ENCODE assay signal across 7 cellular contexts in the genomic region with DNA sequence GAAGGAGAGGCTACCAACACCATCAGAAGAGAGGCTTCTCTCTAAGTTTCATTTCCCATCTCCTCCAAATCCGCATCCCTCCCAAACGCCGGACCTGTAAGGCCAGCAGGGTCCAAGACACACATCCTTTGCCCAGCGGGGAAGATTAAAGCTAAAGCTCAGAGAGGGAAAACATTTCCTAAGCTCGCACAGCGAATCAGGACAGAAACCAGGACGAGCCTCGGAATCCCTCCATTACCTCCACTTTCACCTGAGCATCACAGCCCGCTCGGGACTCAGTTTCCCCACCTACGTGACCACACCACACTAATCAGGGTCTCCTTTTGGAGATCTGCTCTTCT. TPM values are rescaled to one million over a fixed set of nuclear protein-coding genes. Genes with fewer than 3 reads are reported as not detected.
A peak's percentile ranks its signal among the peaks of the same experiment; 100 is the strongest.
DNase-seq lines count a peak whose midpoint lies in the region; ATAC-seq and TF ChIP-seq lines count a peak whose summit lies in the region.

No MANE protein-coding gene starts in this region.

- no peak overlapping the region for H4K5ac ChIP-seq in H9 (ENCODE audit: insufficient read length, low read depth, low read length)

- no peak overlapping the region for H4K8ac ChIP-seq in H9 (replicated peaks; ENCODE audit: insufficient read length, low read depth, low read length)

- H3K36me3 ChIP-seq in SU-DHL-6 (ENCODE audit: low read length), result no peaks in the 10 kb centered on the region
- peaks cover 0 to 3% (median 0%) of the 10 kb centered on the region in 3 donors for H3K36me3 ChIP-seq in skeletal muscle tissue (ENCODE audit: control insufficient read depth in 3 of 3, insufficient read depth in 3 of 3, low read length in 3 of 3)

- no peaks in the 10 kb centered on the region for H3K9me2 ChIP-seq in SU-DHL-6 (replicated peaks; ENCODE audit: insufficient read depth, low read length)

- H3K36me3 Mint-ChIP-seq in H9 (ENCODE audit: insufficient read depth in 1 of 3, low read depth in 3 of 3), result peaks cover 0 to 7% (median 0%) of the 10 kb centered on the region in 3 experiments; a peak in 1 of 7 replicates

- H3K27me3 ChIP-seq in H9 (ENCODE audit: insufficient read depth, low read length) (no peaks in the 10 kb centered on the region; the same call in 1 of the 2 replicates), SU-DHL-6 (ENCODE audit: low read length) (no peaks in the 10 kb centered on the region), skeletal muscle tissue (ENCODE audit: control insufficient read depth in 3 of 3, insufficient read depth in 3 of 3, low read length in 3 of 3) (no peaks in the 10 kb centered on the region)

- peak overlapping the region; percentile 95 for H2BK20ac ChIP-seq in H9 (ENCODE audit: low read depth, low read length, poor library complexity, severe bottlenecking)

- H3K4me3 ChIP-seq in SU-DHL-6 (ENCODE audit: insufficient read depth, low read length, poor library complexity, severe bottlenecking), result peak overlapping the region; percentile 59
- peak overlapping the region; percentile 70 for H3K4me3 ChIP-seq in fibroblast of villous mesenchyme (ENCODE audit: low read depth, low read length)
- H3K4me3 ChIP-seq in skeletal muscle tissue (ENCODE audit: low read length in 3 of 3), result peak overlapping the region; percentile 69 to 99 (median 98)

- no peaks in the 10 kb centered on the region for H3K9me3 ChIP-seq in H9 (ENCODE audit: control insufficient read depth, low read depth, low read length)
- no peaks in the 10 kb centered on the region for H3K9me3 ChIP-seq in SU-DHL-6 (ENCODE audit: insufficient read depth, low read length)
- H3K9me3 ChIP-seq in skeletal muscle tissue (ENCODE audit: control insufficient read depth in 3 of 3, low read length in 3 of 3), result no peaks in the 10 kb centered on the region

- H3K9me3 Mint-ChIP-seq in H9, result no peaks in the 10 kb centered on the region; a peak in 1 of 5 replicates

- no peak for TF ChIP-seq CTCF in H9 (conservative IDR thresholded peaks at IDR 0.05)
- no peak for TF ChIP-seq CTCF in SU-DHL-6 (IDR thresholded peaks at IDR 0.05; ENCODE audit: insufficient read depth, low read length, poor library complexity, severe bottlenecking)
- no peak for TF ChIP-seq CTCF in fibroblast of villous mesenchyme (IDR thresholded peaks at IDR 0.05; ENCODE audit: insufficient read depth, low read depth, low read length)

- peaks cover 17 to 42% of the 10 kb centered on the region in 2 experiments for H3K4me1 Mint-ChIP-seq in H9

- H2AK5ac ChIP-seq in H9 (ENCODE audit: insufficient read length, low read length), result no peak overlapping the region

- no peak for DNase-seq in H9
- DNase-seq in fibroblast of villous mesenchyme (ENCODE audit: low read depth), result peak; percentile 30
- no peak for DNase-seq in stimulated activated CD4-positive, alpha-beta T cell treated with anti-CD3 and anti-CD28 coated beads, Interleukin-4, amount 100 ng/mL, for 1 hour
- DNase-seq in amniotic stem cell (lab: John Stamatoyannopoulos, UW), result no peak

- H3K27me3 Mint-ChIP-seq in H9 (ENCODE audit: low read depth), result peaks cover 23% of the 10 kb centered on the region

- H2BK120ac ChIP-seq in H9 (ENCODE audit: low read depth, low read length, poor library complexity, severe bottlenecking), result peak overlapping the region; percentile 84

- H4K20me1 ChIP-seq in H9 (ENCODE audit: control insufficient read depth, insufficient read depth, insufficient read length), result no peaks in the 10 kb centered on the region
- H4K20me1 ChIP-seq in SU-DHL-6 (ENCODE audit: low read depth, low read length), result no peaks in the 10 kb centered on the region

- H3K4me1 ChIP-seq in H9 (ENCODE audit: insufficient read depth, low read length) (no peaks in the 10 kb centered on the region), skeletal muscle tissue (ENCODE audit: control insufficient read depth in 3 of 3, insufficient read depth in 3 of 3, low read length in 3 of 3) (peaks cover 24 to 35% (median 31%) of the 10 kb centered on the region in 3 donors)

- peak overlapping the region; percentile 93 for H2BK12ac ChIP-seq in H9 (ENCODE audit: insufficient read length, low read depth, low read length)

- H4K91ac ChIP-seq in H9 (ENCODE audit: insufficient read length, low read depth, low read length), result no peak overlapping the region

- H3K27ac Mint-ChIP-seq in H9, result peak overlapping the region; percentile 7 to 89 (median 49); a peak in 4 of 7 replicates

- H3K79me1 ChIP-seq in H9 (ENCODE audit: insufficient read depth, low read depth, low read length, poor library complexity, severe bottlenecking), result no peaks in the 10 kb centered on the region

- peak overlapping the region; percentile 27 for H2AFZ ChIP-seq in H9 (ENCODE audit: low read length)
- peak overlapping the region; percentile 86 for H2AFZ ChIP-seq in SU-DHL-6 (ENCODE audit: low read depth, low read length, severe bottlenecking)

- no CpG with 5 or more reads among the region's 11 CpGs for WGBS in H9 (ENCODE audit: extremely low coverage, insufficient read length, low lambda C conversion rate)

- peak overlapping the region; percentile 86 for H3K18ac ChIP-seq in H9 (ENCODE audit: insufficient read length, low read depth, low read length)

- H3K4ac ChIP-seq in H9 (ENCODE audit: low read depth, low read length), result peak overlapping the region; percentile 87; the same call in 1 of the 2 replicates

- H3K79me2 ChIP-seq in H9 (ENCODE audit: insufficient read depth, low read length) (no peaks in the 10 kb centered on the region), SU-DHL-6 (ENCODE audit: insufficient read depth, low read length) (no peaks in the 10 kb centered on the region)

- H3K23ac ChIP-seq in H9 (ENCODE audit: insufficient read length, low read depth, low read length), result no peak overlapping the region

- H3K9ac ChIP-seq in H9 (ENCODE audit: extremely low read depth, insufficient read length, low read length) (peak overlapping the region; percentile 42), SU-DHL-6 (ENCODE audit: low read length) (peak overlapping the region; percentile 49), skeletal muscle tissue (ENCODE audit: low read depth in 1 of 3, low read length in 3 of 3) (peak overlapping the region; percentile 85 to 99 (median 88))

- H3K56ac ChIP-seq in H9 (ENCODE audit: insufficient read length, low read depth, low read length), result no peak overlapping the region

- H3K4me3 Mint-ChIP-seq in H9, result peak overlapping the region; percentile 80 to 92

- peaks cover 19% of the 10 kb centered on the region for H3K23me2 ChIP-seq in H9 (ENCODE audit: insufficient read length, low read depth, low read length, poor library complexity, severe bottlenecking)

- H3K27ac ChIP-seq in H9 (ENCODE audit: insufficient read length, low read depth, low read length), result no peak overlapping the region
- H3K27ac ChIP-seq in SU-DHL-6 (ENCODE audit: low read depth, low read length), result no peak overlapping the region
- H3K27ac ChIP-seq in skeletal muscle tissue (ENCODE audit: low read depth, low read length), result peak overlapping the region; percentile 99

- H3K14ac ChIP-seq in H9 (ENCODE audit: insufficient read depth, low read length), result peak overlapping the region; percentile 88; the same call in 1 of the 2 replicates

- 0 out of 2 replicates have a peak overlapping the region, but pooled peaks have one; percentile 42 for H2BK15ac ChIP-seq in H9 (ENCODE audit: low read depth, low read length)

- peak overlapping the region; percentile 89 for H3T11ph ChIP-seq in H9 (ENCODE audit: low read length)

- no peak for ATAC-seq in HG03280 (IDR thresholded peaks at IDR 0.05; ENCODE audit: unreplicated experiment)

- H3K4me2 ChIP-seq in H9 (ENCODE audit: insufficient read depth, insufficient read length, low read length) (peak overlapping the region; percentile 84), SU-DHL-6 (ENCODE audit: low read depth, low read length, poor library complexity, severe bottlenecking) (peak overlapping the region; percentile 81)

- 0 out of 2 replicates have a peak, but pooled peaks cover 3% of the 10 kb centered on the region for H3F3A ChIP-seq in SU-DHL-6 (ENCODE audit: insufficient read depth)

- H2BK5ac ChIP-seq in H9 (ENCODE audit: insufficient read length, low read length), result no peak overlapping the region

RNA-seq across cellular contexts. Expression of gene FOSB, which starts 0.7 kb away (rescaled TPM):
- total RNA-seq in H9 (2021), result 1.7 and 2.5 TPM in 2 replicates
- total RNA-seq in fibroblast of villous mesenchyme, result 13.0 and 16.1 TPM in 2 replicates
- 42.8 TPM for total RNA-seq in skeletal muscle tissue

RNA-seq across cellular contexts. Expression of gene RTN2, which starts 29.8 kb away (rescaled TPM):
- 18.9 and 20.1 TPM in 2 replicates for total RNA-seq in H9 (2021)
- 6.9 and 11.9 TPM in 2 replicates for total RNA-seq in fibroblast of villous mesenchyme
- 45.4 TPM for total RNA-seq in skeletal muscle tissue

RNA-seq across cellular contexts. Expression of gene PPM1N, which starts 31.2 kb away (rescaled TPM):
- 7.7 and 8.1 TPM in 2 replicates for total RNA-seq in H9 (2021)
- 1.3 and 2.3 TPM in 2 replicates for total RNA-seq in fibroblast of villous mesenchyme
- 0.52 TPM for total RNA-seq in skeletal muscle tissue

RNA-seq across cellular contexts. Expression of gene VASP, which starts 40.2 kb away (rescaled TPM):
- 157 and 162 TPM in 2 replicates for total RNA-seq in H9 (2021)
- 158 and 185 TPM in 2 replicates for total RNA-seq in fibroblast of villous mesenchyme
- 32.4 TPM for total RNA-seq in skeletal muscle tissue

RNA-seq across cellular contexts. Expression of gene ERCC1, which starts 43.4 kb away (rescaled TPM):
- 62.4 and 66.7 TPM in 2 replicates for total RNA-seq in H9 (2021)
- total RNA-seq in fibroblast of villous mesenchyme, result 73.0 and 88.9 TPM in 2 replicates
- total RNA-seq in skeletal muscle tissue, result 56.9 TPM
